ENCODE assay signal across 8 cellular contexts in the genomic region with DNA sequence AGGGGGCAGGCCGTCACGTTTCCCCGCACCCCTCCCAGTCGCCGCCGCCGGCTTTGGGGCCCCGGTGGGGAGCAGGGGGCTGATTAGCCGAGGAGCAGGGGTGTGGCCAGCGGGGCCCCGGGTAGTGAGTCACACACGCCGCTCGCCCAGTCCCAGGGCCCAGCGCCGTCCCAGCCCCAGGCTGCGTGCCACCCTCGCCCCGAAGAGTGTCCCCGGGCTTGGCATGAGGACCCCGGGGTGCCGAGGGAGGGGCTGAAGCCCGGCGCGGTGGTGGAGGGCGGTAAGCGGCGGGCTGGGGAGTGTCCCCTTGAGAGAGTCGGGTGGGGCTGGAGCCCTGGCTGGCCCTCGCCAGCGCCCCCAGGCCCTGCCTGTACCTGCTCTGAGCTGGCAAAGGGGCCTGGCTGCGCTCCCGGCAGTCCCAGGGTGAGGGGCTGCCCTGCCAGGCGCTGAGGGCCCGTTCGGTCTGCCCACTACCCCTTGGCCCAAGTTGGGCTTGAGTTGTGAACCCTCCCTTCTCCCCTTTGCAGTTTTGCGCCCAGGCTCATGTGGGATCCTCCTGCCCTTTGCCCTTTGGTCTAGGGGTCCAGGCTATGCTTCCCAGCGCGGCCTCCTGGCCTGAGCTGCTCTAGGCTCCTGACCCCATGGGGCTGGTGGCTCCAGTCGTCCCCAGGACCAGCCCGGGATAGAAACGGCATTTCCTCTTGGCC. TPM values are rescaled to one million over a fixed set of nuclear protein-coding genes. Genes with fewer than 3 reads are reported as not detected.
DNase-seq lines count a peak whose midpoint lies in the region; ATAC-seq and TF ChIP-seq lines count a peak whose summit lies in the region.

No MANE protein-coding gene starts in this region.

- H3K4me3 ChIP-seq in esophagus squamous epithelium (peak overlapping the region; percentile 56 to 78 (median 66)), tibial nerve (peak overlapping the region; percentile 46 to 65 (median 59))

- peaks cover 23 to 25% of the 10 kb centered on the region in 2 donors for H3K4me1 Mint-ChIP-seq in natural killer cell

- H3K36me3 Mint-ChIP-seq in natural killer cell, result no peaks in the 10 kb centered on the region

- TF ChIP-seq EP300 in tibial nerve (IDR thresholded peaks at IDR 0.05), result peak in 1 of 2 donors; percentile 74

- ATAC-seq in natural killer cell, result peak; percentile 74 to 97 (median 84)
- no peak for ATAC-seq in GM19467 (IDR thresholded peaks at IDR 0.05; ENCODE audit: unreplicated experiment)

- no CpG with 5 or more reads among the region's 42 CpGs for WGBS in esophagus squamous epithelium, 2 donors
- WGBS in tibial nerve, 2 donors, result 3 to 10% methylated on average over 19 to 31 of the region's 42 CpGs

- no peak overlapping the region for H3K27ac Mint-ChIP-seq in natural killer cell

- H3K27me3 ChIP-seq in esophagus squamous epithelium (no peaks in the 10 kb centered on the region), tibial nerve (no peaks in the 10 kb centered on the region)

- H3K9me3 Mint-ChIP-seq in natural killer cell, result no peaks in the 10 kb centered on the region

- H3K9me3 ChIP-seq in esophagus squamous epithelium (no peaks in the 10 kb centered on the region), tibial nerve (no peaks in the 10 kb centered on the region)

- peak overlapping the region; percentile 79 for H3K4me3 Mint-ChIP-seq in natural killer cell

- TF ChIP-seq POLR2A in esophagus squamous epithelium (IDR thresholded peaks at IDR 0.05), result peak in 1 of 4 donors; percentile 28
- peak in 1 of 2 donors; percentile 51 for TF ChIP-seq POLR2A in tibial nerve (IDR thresholded peaks at IDR 0.05)

- peaks cover 10 to 13% of the 10 kb centered on the region in 2 donors for H3K27me3 Mint-ChIP-seq in natural killer cell (ENCODE audit: low read depth in 2 of 2)

- TF ChIP-seq CTCF in esophagus squamous epithelium (IDR thresholded peaks at IDR 0.05) (no peak), natural killer cell (IDR thresholded peaks at IDR 0.05) (no peak), tibial nerve (IDR thresholded peaks at IDR 0.05) (peak in 1 of 5 experiments; percentile 9)

- H3K4me1 ChIP-seq in esophagus squamous epithelium (peaks cover 11 to 42% (median 25%) of the 10 kb centered on the region in 3 donors), tibial nerve (peaks cover 0 to 40% (median 8%) of the 10 kb centered on the region in 4 donors)

- H3K27ac ChIP-seq in esophagus squamous epithelium (peak overlapping the region; percentile 86 to 91 (median 90)), tibial nerve (peak overlapping the region; percentile 84 to 92 (median 90))

- peaks cover 0 to 40% (median 0%) of the 10 kb centered on the region in 3 donors for H3K36me3 ChIP-seq in esophagus squamous epithelium
- H3K36me3 ChIP-seq in tibial nerve, result peaks cover 0 to 41% (median 0%) of the 10 kb centered on the region in 3 donors

- intact Hi-C loops in esophagus squamous epithelium (cut with DNase I), result no loop called here
- intact Hi-C loops in natural killer cell (cut with micrococcal nuclease), result no loop called here

- DNase-seq in COLO668 (lab: John Stamatoyannopoulos, UW; ENCODE audit: unreplicated experiment) (peak; percentile 86), LHCN-M2 (ENCODE audit: low read depth) (peak; percentile 40), activated T-cell treated with anti-CD3 and anti-CD28 coated beads for 1 hour (ENCODE audit: low read depth) (peak; percentile 27), esophagus squamous epithelium (lab: John Stamatoyannopoulos, UW) (no peak), natural killer cell (peak; percentile 40), tibial nerve (ENCODE audit: low spot score in 2 of 2) (peak; percentile 30), NCI-H2081 treated with DMSO at 0.1 percent for 48 hours (lab: John Stamatoyannopoulos, UW) (no peak)

RNA-seq across cellular contexts. Expression of a gene that starts 34.6 kb away (rescaled TPM):
- total RNA-seq in LHCN-M2 (2014; rRNA removed), result 3.8 and 4.6 TPM in 2 replicates
- polyA plus RNA-seq in LHCN-M2 (2012), result 4.5 TPM
- 10 to 100 TPM in 1 of 4 donors, 1 to 10 TPM in 3; 3.9 to 13.9 (median 5.1) TPM for total RNA-seq in esophagus squamous epithelium
- total RNA-seq in natural killer cell, result 10 to 100 TPM; 10.3 to 14.7 (median 13.7) TPM
- 10 to 100 TPM; 17.5 to 26.1 (median 25.8) TPM for total RNA-seq in tibial nerve

Comparison
In these comparisons a context has a peak if more than half of its experiments do, and no peak if none do; other contexts are left out.
1. DNase-seq: peak in COLO668 (single experiment), LHCN-M2 (single experiment), activated T-cell treated with anti-CD3 and anti-CD28 coated beads for 1 hour (single experiment), natural killer cell (single experiment) and tibial nerve (2 of 2); none in esophagus squamous epithelium (single experiment) and NCI-H2081 treated with DMSO at 0.1 percent for 48 hours (single experiment).